Comparison of ENCODE assay signal across 12 cellular contexts in the genomic region with DNA sequence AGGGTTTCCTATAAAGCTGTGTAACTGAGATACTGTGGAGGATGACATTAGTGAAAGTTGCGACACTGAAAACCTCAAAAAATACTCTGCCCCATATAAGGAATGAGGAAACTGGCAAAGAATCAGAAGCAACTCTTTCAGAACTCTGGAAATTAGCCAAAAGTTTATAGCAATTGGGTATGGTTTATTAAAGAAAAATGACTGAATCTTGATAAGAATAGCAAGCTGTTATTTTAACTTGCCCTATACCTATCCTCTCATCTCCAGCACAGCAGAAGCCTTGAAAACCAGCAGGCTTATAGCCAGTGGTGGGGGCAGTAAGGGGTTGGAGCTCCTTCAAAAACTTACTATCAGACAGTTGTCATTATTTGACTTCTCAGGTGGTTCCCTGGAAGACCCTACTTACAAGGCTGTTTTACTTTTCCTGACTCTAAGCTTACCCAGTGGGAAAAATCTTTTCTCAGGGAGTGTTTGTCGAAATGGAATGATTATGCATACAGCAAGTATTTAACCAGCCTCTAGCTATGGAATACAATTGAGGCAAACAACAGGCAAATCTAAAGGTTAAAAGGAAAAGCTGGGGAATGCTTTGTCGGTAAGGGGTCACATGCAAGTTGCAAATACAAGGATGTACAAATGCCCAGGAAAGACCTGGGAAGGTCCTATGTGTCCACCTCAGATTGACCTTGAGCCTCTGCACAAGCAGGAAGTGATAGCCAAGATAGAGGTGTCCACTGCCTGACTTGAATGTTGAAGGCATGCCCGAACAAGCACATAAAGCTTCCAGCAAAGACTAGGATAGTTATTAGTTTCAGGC. TPM values are rescaled to one million over a fixed set of nuclear protein-coding genes. Genes with fewer than 3 reads are reported as not detected.
DNase-seq lines count a peak whose midpoint lies in the region; ATAC-seq, FAIRE-seq and TF ChIP-seq lines count a peak whose summit lies in the region.
"Had no signal": no experiment of that assay in that cellular context is flagged by ENCODE, and none has a peak within 500 bp of the region (broad histone marks: within the 10 kb centered on the region; RNA-seq: fewer than 3 reads in every experiment).

No MANE protein-coding gene starts in this region.

- H3K27ac ChIP-seq in heart left ventricle (no peak overlapping the region), astrocyte (ENCODE audit: low read depth, low read length) (no peak overlapping the region), left ventricle myocardium inferior (replicated peaks) (peak overlapping the region; percentile 31)
- no peak overlapping the region for H3K27ac ChIP-seq in naive thymus-derived CD4-positive, alpha-beta T cell (ENCODE audit: low read depth, low read length)
- H3K27ac ChIP-seq: suprapubic skin had no signal

- DNase-seq in heart left ventricle: no peak
- DNase-seq in Right ventricle myocardium inferior (ENCODE audit: missing footprints): no peak
- peak; percentile 41 for DNase-seq in astrocyte (ENCODE audit: low read depth)
- no peak for DNase-seq in left ventricle myocardium inferior
- no peak for DNase-seq in naive thymus-derived CD4-positive, alpha-beta T cell
- no peak for DNase-seq in DMS53 treated with DMSO at 0.1 percent for 48 hours (lab: John Stamatoyannopoulos, UW; ENCODE audit: unreplicated experiment)
- DNase-seq: activated CD4-positive, CD25-positive, alpha-beta regulatory T cell; NCI-H187 treated with DMSO at 0.1 percent for 48 hours; nucleus accumbens had no signal

- H3K27me3 ChIP-seq in heart left ventricle (no peaks in the 10 kb centered on the region), astrocyte (ENCODE audit: insufficient read depth, low read length) (no peaks in the 10 kb centered on the region), left ventricle myocardium inferior (ENCODE audit: low read depth) (no peaks in the 10 kb centered on the region)
- H3K27me3 ChIP-seq in naive thymus-derived CD4-positive, alpha-beta T cell (ENCODE audit: control insufficient read depth in 2 of 2, insufficient read depth in 2 of 2, low read length in 2 of 2): no peaks in the 10 kb centered on the region
- H3K27me3 ChIP-seq: suprapubic skin had no signal

- no peak overlapping the region for H3K4me2 ChIP-seq in astrocyte (ENCODE audit: low read length)

- ATAC-seq in heart left ventricle: peak; percentile 53 to 61 (median 60)
- ATAC-seq in Right ventricle myocardium inferior: no peak
- ATAC-seq in naive thymus-derived CD4-positive, alpha-beta T cell: no peak
- ATAC-seq in GM18505 (IDR thresholded peaks at IDR 0.05; ENCODE audit: unreplicated experiment): no peak
- no peak for ATAC-seq in GM19324 (IDR thresholded peaks at IDR 0.05; ENCODE audit: low FRiP score, unreplicated experiment)

- no peak overlapping the region for H3K4me3 Mint-ChIP-seq in astrocyte (ENCODE audit: unreplicated experiment)
- H3K4me3 Mint-ChIP-seq in naive thymus-derived CD4-positive, alpha-beta T cell: no peak overlapping the region

- H3K9me3 Mint-ChIP-seq in astrocyte (ENCODE audit: unreplicated experiment): peaks cover 22% of the 10 kb centered on the region
- peaks cover 8 to 69% (median 37%) of the 10 kb centered on the region in 11 donors for H3K9me3 Mint-ChIP-seq in naive thymus-derived CD4-positive, alpha-beta T cell

- no peak for FAIRE-seq in astrocyte (lab: Jason Lieb, UNC)

- no peaks in the 10 kb centered on the region for H3K27me3 Mint-ChIP-seq in astrocyte (ENCODE audit: low read depth, unreplicated experiment)
- H3K27me3 Mint-ChIP-seq in naive thymus-derived CD4-positive, alpha-beta T cell: no peaks in the 10 kb centered on the region

- H3K9me3 ChIP-seq in heart left ventricle (peaks cover 0 to 52% (median 15%) of the 10 kb centered on the region in 12 donors), astrocyte (ENCODE audit: insufficient read depth, low read depth, low read length) (peaks cover 5% of the 10 kb centered on the region), left ventricle myocardium inferior (replicated peaks) (peaks cover 54% of the 10 kb centered on the region)
- H3K9me3 ChIP-seq in naive thymus-derived CD4-positive, alpha-beta T cell (ENCODE audit: control insufficient read depth in 2 of 3, low read length in 3 of 3): peaks cover 0 to 19% (median 4%) of the 10 kb centered on the region in 3 experiments

- intact Hi-C loops in heart left ventricle (cut with DNase I): no loop called here
- intact Hi-C loops in Right ventricle myocardium inferior (cut with DNase I): no loop called here
- intact Hi-C loops in left ventricle myocardium inferior (cut with micrococcal nuclease): no loop called here
- intact Hi-C loops in naive thymus-derived CD4-positive, alpha-beta T cell (cut with micrococcal nuclease): no loop called here

- TF ChIP-seq POLR2A in heart left ventricle (IDR thresholded peaks at IDR 0.05) (no peak), GM18505 (IDR thresholded peaks at IDR 0.05; ENCODE audit: borderline replicate concordance, extremely low read depth, insufficient read depth, insufficient read length) (no peak)

- H3K79me2 ChIP-seq in astrocyte (ENCODE audit: insufficient read depth, low read length): no peaks in the 10 kb centered on the region

- H2AFZ ChIP-seq in astrocyte (ENCODE audit: low read depth, low read length): no peak overlapping the region

- POLR2A ChIA-PET in naive thymus-derived CD4-positive, alpha-beta T cell (lab: Charles Lee): no interaction called here

- peaks cover 12% of the 10 kb centered on the region for H3K4me1 Mint-ChIP-seq in astrocyte (ENCODE audit: low read depth, unreplicated experiment)
- H3K4me1 Mint-ChIP-seq in naive thymus-derived CD4-positive, alpha-beta T cell: no peaks in the 10 kb centered on the region

- H3K27ac Mint-ChIP-seq in astrocyte (ENCODE audit: unreplicated experiment): peak overlapping the region; percentile 71
- H3K27ac Mint-ChIP-seq in naive thymus-derived CD4-positive, alpha-beta T cell: no peak overlapping the region

- 59 to 77% (median 64%) methylated on average over 4 of the region's 4 CpGs for WGBS in heart left ventricle, 4 donors

- no peak for TF ChIP-seq CTCF in heart left ventricle (IDR thresholded peaks at IDR 0.05)
- no peak for TF ChIP-seq CTCF in astrocyte (IDR thresholded peaks at IDR 0.05; ENCODE audit: insufficient read depth, low read depth, low read length)
- no peak for TF ChIP-seq CTCF in left ventricle myocardium inferior (IDR thresholded peaks at IDR 0.05; ENCODE audit: borderline replicate concordance)

- H3K36me3 ChIP-seq in heart left ventricle (peaks cover 6 to 82% (median 53%) of the 10 kb centered on the region in 9 donors), astrocyte (ENCODE audit: insufficient read depth, low read length) (peaks cover 4% of the 10 kb centered on the region), left ventricle myocardium inferior (peaks cover 85% of the 10 kb centered on the region)
- H3K36me3 ChIP-seq in naive thymus-derived CD4-positive, alpha-beta T cell (ENCODE audit: control insufficient read depth in 2 of 3, insufficient read depth in 3 of 3, low read length in 3 of 3): peaks cover 0 to 18% (median 0%) of the 10 kb centered on the region in 3 experiments

- CTCF ChIA-PET in naive thymus-derived CD4-positive, alpha-beta T cell (lab: Charles Lee): no interaction called here

- peaks cover 45% of the 10 kb centered on the region for H3K36me3 Mint-ChIP-seq in astrocyte (ENCODE audit: low read depth, unreplicated experiment)
- peaks cover 39 to 89% (median 73%) of the 10 kb centered on the region in 5 donors for H3K36me3 Mint-ChIP-seq in naive thymus-derived CD4-positive, alpha-beta T cell

- no peak overlapping the region for H3K9ac ChIP-seq in astrocyte (ENCODE audit: low read length)

- H3K4me3 ChIP-seq in heart left ventricle (no peak overlapping the region), astrocyte (ENCODE audit: insufficient read depth, low read depth, low read length) (no peak overlapping the region), left ventricle myocardium inferior (no peak overlapping the region)
- H3K4me3 ChIP-seq in naive thymus-derived CD4-positive, alpha-beta T cell (ENCODE audit: low read length): no peak overlapping the region
- H3K4me3 ChIP-seq: suprapubic skin had no signal

- H3K4me1 ChIP-seq in heart left ventricle (peaks cover 0 to 15% (median 0%) of the 10 kb centered on the region in 12 donors), astrocyte (ENCODE audit: insufficient read depth, low read length) (no peaks in the 10 kb centered on the region), left ventricle myocardium inferior (no peaks in the 10 kb centered on the region)
- H3K4me1 ChIP-seq in naive thymus-derived CD4-positive, alpha-beta T cell (ENCODE audit: control insufficient read depth in 2 of 2, insufficient read depth in 2 of 2, low read length in 2 of 2): no peaks in the 10 kb centered on the region

- no peaks in the 10 kb centered on the region for H4K20me1 ChIP-seq in astrocyte (ENCODE audit: insufficient read depth, low read length)

RNA-seq across cellular contexts. Expression of gene FAM151B, which starts 21.0 kb away (rescaled TPM):
- total RNA-seq in heart left ventricle (1 to 10 TPM; 1.2 to 2.3 (median 1.7) TPM), Right ventricle myocardium inferior (1.6 TPM), astrocyte (2.9 and 4.4 TPM in 2 replicates), left ventricle myocardium inferior (0.91 TPM)
- 1 to 10 TPM in 1 of 2 donors, under 1 TPM in 1; 0.27 to 1.1 TPM for polyA plus RNA-seq in heart left ventricle
- total RNA-seq in naive thymus-derived CD4-positive, alpha-beta T cell: 1 to 10 TPM in 2 of 5 experiments, under 1 TPM in 2, not detected in 1; 0.36 to 3.4 (median 1.1) TPM
- polyA plus RNA-seq in naive thymus-derived CD4-positive, alpha-beta T cell: under 1 TPM in 1 of 2 donors, not detected in 1; 0.11 TPM

RNA-seq across cellular contexts. Expression of gene ZFYVE16, which starts 59.0 kb away (rescaled TPM):
- total RNA-seq in heart left ventricle: 10 to 100 TPM; 16.1 to 53.2 (median 39.2) TPM
- polyA plus RNA-seq in heart left ventricle: 10 to 100 TPM; 10.3 to 17.8 TPM
- total RNA-seq in Right ventricle myocardium inferior: 32.8 TPM
- total RNA-seq in astrocyte: 48.5 and 48.8 TPM in 2 replicates
- 36.9 TPM for total RNA-seq in left ventricle myocardium inferior
- total RNA-seq in naive thymus-derived CD4-positive, alpha-beta T cell: 10 to 100 TPM; 12.0 to 32.0 (median 26.0) TPM
- 1 to 10 TPM; 3.0 to 4.5 TPM for polyA plus RNA-seq in naive thymus-derived CD4-positive, alpha-beta T cell

Comparison
In these comparisons a context has a peak if more than half of its experiments do, and no peak if none do; other contexts are left out.
1. ATAC-seq: peak in heart left ventricle (4 of 4); none in Right ventricle myocardium inferior (single experiment), naive thymus-derived CD4-positive, alpha-beta T cell (single experiment), GM18505 (single experiment) and GM19324 (single experiment).